In genomic region chr15:64164436-64164835, GRCh38 we compare ENCODE assay signal across 11 cellular contexts. TPM values are rescaled to one million over a fixed set of nuclear protein-coding genes. Genes with fewer than 3 reads are reported as not detected.
DNase-seq lines count a peak whose midpoint lies in the region; ATAC-seq and TF ChIP-seq lines count a peak whose summit lies in the region.
"Had no signal": no experiment of that assay in that cellular context is flagged by ENCODE, and none has a peak within 500 bp of the region (broad histone marks: within the 10 kb centered on the region; RNA-seq: fewer than 3 reads in every experiment).

No MANE protein-coding gene starts in this region.

- H3K27me3 ChIP-seq in tibial nerve = no peaks in the 10 kb centered on the region
- H3K27me3 ChIP-seq: sigmoid colon had no signal

- ATAC-seq in activated CD8-positive, alpha-beta memory T cell treated with anti-CD3 and anti-CD28 coated beads, Interleukin-2, amount 10 ng/mL, durations not matched to agents 7 days and 5 days = no peak

- H3K4me3 Mint-ChIP-seq in activated CD8-positive, alpha-beta memory T cell treated with anti-CD3 and anti-CD28 coated beads, Interleukin-2, amount 10 ng/mL, durations not matched to agents 7 days and 5 days = peak overlapping the region; percentile 78

- no peak for DNase-seq in activated CD8-positive, alpha-beta memory T cell treated with anti-CD3 and anti-CD28 coated beads, Interleukin-2, amount 10 ng/mL, durations not matched to agents 7 days and 5 days
- DNase-seq in activated CD8-positive, alpha-beta memory T cell treated with anti-CD3 and anti-CD28 coated beads for 24 hours = no peak
- DNase-seq in epithelial cell of prostate (ENCODE audit: low read depth, low spot score) (no peak), NCI-H1417 (lab: John Stamatoyannopoulos, UW) (no peak), tibial nerve (ENCODE audit: low spot score in 2 of 2) (no peak), NCI-H82 treated with DMSO at 0.1 percent for 48 hours (lab: John Stamatoyannopoulos, UW; ENCODE audit: unreplicated experiment) (no peak)
- DNase-seq: activated CD4-positive, alpha-beta T cell treated with anti-CD3 and anti-CD28 coated beads, Interleukin-2, amount 50 U/mL, for 48 hours; NCI-H1930; sigmoid colon had no signal

- peak overlapping the region; percentile 96 for H3K27ac Mint-ChIP-seq in activated CD8-positive, alpha-beta memory T cell treated with anti-CD3 and anti-CD28 coated beads, Interleukin-2, amount 10 ng/mL, durations not matched to agents 7 days and 5 days

- TF ChIP-seq EP300 in tibial nerve (IDR thresholded peaks at IDR 0.05) = no peak

- CTCF ChIA-PET in activated CD8-positive, alpha-beta memory T cell treated with anti-CD3 and anti-CD28 coated beads, Interleukin-2, amount 10 ng/mL, durations not matched to agents 7 days and 5 days (lab: Charles Lee) = interaction anchor here (1.1 to 4.0 kb wide), 4 partner anchors 11 to 46 kb away, joined by 3 to 29 read pairs (median 4); no protein-coding TSS in a partner anchor

- peaks cover 0 to 22% (median 11%) of the 10 kb centered on the region in 3 donors for H3K36me3 ChIP-seq in tibial nerve

- H3K4me1 ChIP-seq in tibial nerve = peaks cover 0 to 36% (median 30%) of the 10 kb centered on the region in 4 donors

- H3K27ac ChIP-seq in VCaP (peak overlapping the region; percentile 92), epithelial cell of prostate (peak overlapping the region; percentile 81), skin epidermis (peak overlapping the region in 14 of 21 experiments; percentile 26 to 93 (median 88)), tibial nerve (peak overlapping the region in 1 of 4 donors; percentile 81)

- H3K4me3 ChIP-seq in skin epidermis (no peak overlapping the region), tibial nerve (no peak overlapping the region)

- 89 to 97% methylated on average over 4 of the region's 4 CpGs for WGBS in tibial nerve, 2 donors

- no peaks in the 10 kb centered on the region for H3K9me3 Mint-ChIP-seq in activated CD8-positive, alpha-beta memory T cell treated with anti-CD3 and anti-CD28 coated beads, Interleukin-2, amount 10 ng/mL, durations not matched to agents 7 days and 5 days (ENCODE audit: low read depth)

- TF ChIP-seq CTCF in VCaP (conservative IDR thresholded peaks at IDR 0.05) (no peak), tibial nerve (IDR thresholded peaks at IDR 0.05) (no peak)

- no peak for TF ChIP-seq POLR2A in tibial nerve (IDR thresholded peaks at IDR 0.05)

- H3K36me3 Mint-ChIP-seq in activated CD8-positive, alpha-beta memory T cell treated with anti-CD3 and anti-CD28 coated beads, Interleukin-2, amount 10 ng/mL, durations not matched to agents 7 days and 5 days = peaks cover 21% of the 10 kb centered on the region

- H3K4me1 Mint-ChIP-seq in activated CD8-positive, alpha-beta memory T cell treated with anti-CD3 and anti-CD28 coated beads, Interleukin-2, amount 10 ng/mL, durations not matched to agents 7 days and 5 days = peaks cover 41% of the 10 kb centered on the region

- H3K27me3 Mint-ChIP-seq in activated CD8-positive, alpha-beta memory T cell treated with anti-CD3 and anti-CD28 coated beads, Interleukin-2, amount 10 ng/mL, durations not matched to agents 7 days and 5 days = no peaks in the 10 kb centered on the region

- no peaks in the 10 kb centered on the region for H3K9me3 ChIP-seq in tibial nerve
- H3K9me3 ChIP-seq: sigmoid colon had no signal

RNA-seq across cellular contexts. Expression of gene PPIB, which starts 1.6 kb away (rescaled TPM):
- 100 to 1,000 TPM; 308 to 386 TPM for total RNA-seq in activated CD8-positive, alpha-beta memory T cell treated with anti-CD3 and anti-CD28 coated beads, Interleukin-2, amount 10 ng/mL, durations not matched to agents 7 days and 5 days
- total RNA-seq in tibial nerve = 100 to 1,000 TPM; 168 to 290 (median 214) TPM

RNA-seq across cellular contexts. Expression of gene SNX22, which starts 12.9 kb away (rescaled TPM):
- under 1 TPM; 0.21 to 0.35 TPM for total RNA-seq in activated CD8-positive, alpha-beta memory T cell treated with anti-CD3 and anti-CD28 coated beads, Interleukin-2, amount 10 ng/mL, durations not matched to agents 7 days and 5 days
- total RNA-seq in tibial nerve = 10 to 100 TPM in 3 of 4 donors, 1 to 10 TPM in 1; 1.2 to 45.9 (median 28.7) TPM
